8 cellular contexts compared by ENCODE assay signal in genomic region chr3:48034000-48034516, GRCh38. TPM values are rescaled to one million over a fixed set of nuclear protein-coding genes. Genes with fewer than 3 reads are reported as not detected.
DNase-seq lines count a peak whose midpoint lies in the region; ATAC-seq and TF ChIP-seq lines count a peak whose summit lies in the region.

No MANE protein-coding gene starts in this region.

- no peaks in the 10 kb centered on the region for H3K9me3 Mint-ChIP-seq in central memory CD8-positive, alpha-beta T cell

- no peak for ATAC-seq in central memory CD8-positive, alpha-beta T cell (replicated peaks; ENCODE audit: extremely low read depth, poor library complexity, severe bottlenecking)
- peak; percentile 48 to 62 for ATAC-seq in lower lobe of right lung
- no peak for ATAC-seq in GM21619 (IDR thresholded peaks at IDR 0.05; ENCODE audit: unreplicated experiment)

- in situ Hi-C loops in ACHN (cut with HindIII; ENCODE audit: low pct_ligation_motif_present, low pct_unique_long_range_greater_than_20kb, low sequenced_read_pairs): no loop called here

- H3K27ac Mint-ChIP-seq in central memory CD8-positive, alpha-beta T cell (ENCODE audit: low read depth): peak overlapping the region; percentile 64

- H3K4me3 ChIP-seq in lower lobe of right lung: no peak overlapping the region

- H3K27ac ChIP-seq in lower lobe of right lung: no peak overlapping the region

- peaks cover 33% of the 10 kb centered on the region for H3K4me1 Mint-ChIP-seq in central memory CD8-positive, alpha-beta T cell

- peaks cover 30% of the 10 kb centered on the region for H3K4me1 ChIP-seq in lower lobe of right lung

- H3K9me3 ChIP-seq in lower lobe of right lung: no peaks in the 10 kb centered on the region

- no peaks in the 10 kb centered on the region for H3K27me3 ChIP-seq in lower lobe of right lung (ENCODE audit: low read depth)

- no peaks in the 10 kb centered on the region for H3K27me3 Mint-ChIP-seq in central memory CD8-positive, alpha-beta T cell

- peaks cover under 1% of the 10 kb centered on the region for H3K36me3 Mint-ChIP-seq in central memory CD8-positive, alpha-beta T cell (ENCODE audit: insufficient read depth)

- intact Hi-C loops in lower lobe of right lung (cut with DNase I): no loop called here

- H3K4me3 Mint-ChIP-seq in central memory CD8-positive, alpha-beta T cell: no peak overlapping the region

- no peak for TF ChIP-seq CTCF in lower lobe of right lung (IDR thresholded peaks at IDR 0.05)

- DNase-seq in ACHN: peak; percentile 61
- DNase-seq in M059J (ENCODE audit: low read depth): peak; percentile 94
- DNase-seq in central memory CD8-positive, alpha-beta T cell (ENCODE audit: low spot score in 2 of 2): no peak
- DNase-seq in lower lobe of right lung: no peak
- DNase-seq in ureter (ENCODE audit: low spot score): no peak
- DNase-seq in NCI-H82 (lab: John Stamatoyannopoulos, UW): no peak
- no peak for DNase-seq in NCI-H446 treated with DMSO at 0.1 percent for 48 hours (lab: John Stamatoyannopoulos, UW)

- H3K36me3 ChIP-seq in lower lobe of right lung: no peaks in the 10 kb centered on the region

RNA-seq across cellular contexts. Expression of gene MAP4, which starts 17.8 kb away (rescaled TPM):
- 56.3 and 95.5 TPM in 2 replicates for total RNA-seq in M059J (2014; rRNA removed; shearing (Covaris generic))
- 166 TPM for total RNA-seq in lower lobe of right lung
- 265 TPM for total RNA-seq in ureter

Comparison
In these comparisons a context has a peak if more than half of its experiments do, and no peak if none do; other contexts are left out.
1. DNase-seq: peak in ACHN (single experiment) and M059J (single experiment); none in central memory CD8-positive, alpha-beta T cell (0 of 2), lower lobe of right lung (single experiment), ureter (single experiment), NCI-H82 (single experiment) and NCI-H446 treated with DMSO at 0.1 percent for 48 hours (single experiment).
2. ATAC-seq: peak in lower lobe of right lung (2 of 2); none in central memory CD8-positive, alpha-beta T cell (single experiment) and GM21619 (single experiment).